ENCODE assay signal across 16 cellular contexts in the genomic region with DNA sequence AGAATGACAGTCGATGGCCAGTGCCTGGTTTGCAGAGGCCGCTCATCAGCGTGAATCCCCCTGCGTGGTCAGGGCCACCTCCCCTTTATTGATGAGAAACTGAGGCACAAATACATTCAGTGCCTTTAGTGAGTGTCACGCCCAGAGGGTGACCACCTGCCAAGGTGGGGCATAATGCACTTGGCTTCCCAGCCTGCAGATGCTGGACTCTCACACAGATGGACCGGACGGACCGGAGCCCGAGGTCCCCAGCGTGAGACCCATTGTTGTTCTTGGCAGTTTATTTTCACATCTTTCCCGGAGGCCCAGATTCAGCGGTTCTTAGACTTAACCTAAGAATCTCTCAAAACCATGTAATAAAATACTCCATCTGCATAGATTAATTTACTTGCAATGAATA.
DNase-seq lines count a peak whose midpoint lies in the region; ATAC-seq, FAIRE-seq and TF ChIP-seq lines count a peak whose summit lies in the region.
"Had no signal": no experiment of that assay in that cellular context is flagged by ENCODE, and none has a peak within 500 bp of the region (broad histone marks: within the 10 kb centered on the region; RNA-seq: fewer than 3 reads in every experiment).

No MANE protein-coding gene starts in this region.

- no peaks in the 10 kb centered on the region for H3K79me1 ChIP-seq in H1 (ENCODE audit: low read depth, low read length)

- no peaks in the 10 kb centered on the region for H4K20me1 ChIP-seq in H1 (replicated peaks in 1 of 2; ENCODE audit: control insufficient read depth in 1 of 2, insufficient read depth in 2 of 2, low read length in 2 of 2)
- H4K20me1 ChIP-seq: BLaER1 had no signal

- H3K4me3 ChIP-seq in H1 (ENCODE audit: extremely low read depth in 1 of 4, insufficient read depth in 2 of 4, low read depth in 3 of 4, low read length in 4 of 4) (no peak overlapping the region), aorta (ENCODE audit: low read length in 2 of 2) (no peak overlapping the region)
- H3K4me3 ChIP-seq: BLaER1, GM23338 had no signal

- no peak for FAIRE-seq in H1 (lab: Jason Lieb, UNC)

- CTCF ChIA-PET in H1 (lab: Charles Lee; ENCODE audit: partially characterized antibody): interaction anchor here (1.2 kb wide), 1 partner anchor 40 kb away, joined by 3 read pairs; no protein-coding TSS in a partner anchor

- H4K8ac ChIP-seq in H1 (ENCODE audit: extremely low read depth, insufficient read depth, low read length): no peak overlapping the region

- no peak overlapping the region for H3K56ac ChIP-seq in H1 (replicated peaks; ENCODE audit: insufficient read length, low read depth, low read length)

- H4K91ac ChIP-seq in H1 (replicated peaks; ENCODE audit: insufficient read length, low read length): no peak overlapping the region

- ATAC-seq in Right ventricle myocardium superior (ENCODE audit: poor library complexity): no peak
- ATAC-seq in left ventricle myocardium superior: no peak
- no peak for ATAC-seq in aorta (ENCODE audit: low FRiP score)
- ATAC-seq: GM23338 had no signal

- peak overlapping the region; percentile 61; the same call in 1 of the 2 replicates for H2BK5ac ChIP-seq in H1 (ENCODE audit: low read depth, low read length)

- H2AK5ac ChIP-seq in H1 (ENCODE audit: low read depth, low read length): no peak overlapping the region

- no peak overlapping the region for H3K4me2 ChIP-seq in H1 (ENCODE audit: insufficient read depth in 1 of 2, low read depth in 2 of 2, low read length in 2 of 2)
- H3K4me2 ChIP-seq: GM23338 had no signal

- H3K23me2 ChIP-seq in H1 (ENCODE audit: low read depth, low read length): no peaks in the 10 kb centered on the region

- no peak for TF ChIP-seq POLR2A in H1 (IDR thresholded peaks at IDR 0.05; ENCODE audit: control extremely low read depth in 1 of 2, low read depth in 2 of 2, low read length in 2 of 2)

- TF ChIP-seq EP300 in H1 (IDR thresholded peaks at IDR 0.05; ENCODE audit: borderline replicate concordance in 1 of 2, low read depth in 2 of 2, low read length in 2 of 2): no peak

- intact Hi-C loops in Right ventricle myocardium superior (cut with DNase I) (no loop called here), left ventricle myocardium superior (cut with micrococcal nuclease) (no loop called here), posterior vena cava (cut with DNase I) (no loop called here), aorta (cut with DNase I) (no loop called here)

- no peak overlapping the region for H3K27ac ChIP-seq in H1 (ENCODE audit: low read depth, low read length)
- no peak overlapping the region for H3K27ac ChIP-seq in aorta (ENCODE audit: low read depth in 1 of 2, low read length in 2 of 2)
- no peak overlapping the region for H3K27ac ChIP-seq in substantia nigra (ENCODE audit: low read depth, low read length, poor library complexity, severe bottlenecking)
- H3K27ac ChIP-seq: HL-60 had no signal

- no peak overlapping the region for H2BK120ac ChIP-seq in H1 (replicated peaks; ENCODE audit: low read depth, low read length)

- H3K9me3 ChIP-seq in H1 (ENCODE audit: insufficient read depth in 2 of 2, low read depth in 1 of 2, low read length in 1 of 2) (peaks cover 3 to 8% of the 10 kb centered on the region in 2 experiments; a peak in 3 of 4 replicates), aorta (ENCODE audit: control insufficient read depth, low read length) (peaks cover 2% of the 10 kb centered on the region)

- no peak overlapping the region for H3K14ac ChIP-seq in H1 (ENCODE audit: insufficient read length)

- H3K79me2 ChIP-seq in H1 (ENCODE audit: control insufficient read depth in 1 of 2, insufficient read depth in 2 of 2, low read length in 2 of 2): no peaks in the 10 kb centered on the region

- no peak overlapping the region for H2BK12ac ChIP-seq in H1 (ENCODE audit: low read depth, low read length)

- 94% methylated on average over 12 of the region's 12 CpGs; no CpG with 5 or more reads in 1 of the 2 experiments for WGBS in H1 (ENCODE audit: extremely low coverage in 1 of 2, insufficient coverage in 1 of 2, insufficient read length in 1 of 2, insufficient replicate concordance in 2 of 2, low coverage in 1 of 2, low lambda C conversion rate in 2 of 2, missing lambda C conversion rate in 1 of 2), 2 experiments
- WGBS in aorta, 2 donors: 66 to 70% methylated on average over 12 of the region's 12 CpGs

- no peak overlapping the region for H2BK15ac ChIP-seq in H1 (ENCODE audit: low read length)

- no peak for TF ChIP-seq CTCF in H1 (IDR thresholded peaks at IDR 0.05; ENCODE audit: control extremely low read depth in 1 of 3, insufficient read depth in 1 of 3, low read depth in 1 of 3, low read length in 3 of 3)

- no peak overlapping the region for H2AFZ ChIP-seq in H1 (ENCODE audit: low read length)
- H2AFZ ChIP-seq: GM23338 had no signal

- peaks cover 0 to 2% (median 0%) of the 10 kb centered on the region in 4 experiments; a peak in 1 of 7 replicates for H3K27me3 ChIP-seq in H1 (replicated peaks in 1 of 4; ENCODE audit: control insufficient read depth in 3 of 4, extremely low read depth in 1 of 4, insufficient read depth in 3 of 4, low read length in 3 of 4)
- no peaks in the 10 kb centered on the region for H3K27me3 ChIP-seq in aorta (ENCODE audit: control insufficient read depth in 1 of 2, insufficient read depth in 2 of 2, low read length in 1 of 2)
- H3K27me3 ChIP-seq: BLaER1 had no signal

- H3K23ac ChIP-seq in H1 (ENCODE audit: insufficient read length): no peak overlapping the region

- no peak overlapping the region for H3K4ac ChIP-seq in H1 (replicated peaks; ENCODE audit: insufficient read length, low read depth, low read length)

- DNase-seq in Right ventricle myocardium superior (peak; percentile 19), left ventricle myocardium superior (no peak), H1 (ENCODE audit: low read depth in 1 of 2, low spot score in 2 of 2) (no peak), posterior vena cava (ENCODE audit: low spot score) (peak; percentile 51), aorta (peak; percentile 31 to 52), substantia nigra (lab: John Stamatoyannopoulos, UW) (no peak)
- DNase-seq in activated CD4-positive, alpha-beta T cell treated with anti-CD3 and anti-CD28 coated beads, Interleukin-2, amount 50 U/mL, for 4 hours: no peak
- DNase-seq: 8988T; Calu3; CD4-positive, alpha-beta memory T cell; DMS79 treated with DMSO at 0.1 percent for 48 hours; GF-D8; H9 had no signal

- no peak overlapping the region for H2BK20ac ChIP-seq in H1 (ENCODE audit: low read length)

- H3K9ac ChIP-seq in H1 (replicated peaks in 1 of 4; ENCODE audit: extremely low read depth in 1 of 4, low read depth in 3 of 4, low read length in 3 of 4): no peak overlapping the region
- H3K9ac ChIP-seq: BLaER1 had no signal

- no peak overlapping the region for H3K18ac ChIP-seq in H1 (ENCODE audit: extremely low read depth, low read length)

- no peak for TF ChIP-seq RAD21 in H1 (IDR thresholded peaks at IDR 0.05 in 1 of 2, conservative IDR thresholded peaks at IDR 0.05 in 1 of 2; ENCODE audit: low read depth in 2 of 2, low read length in 2 of 2)

- POLR2A ChIA-PET in H1 (lab: Charles Lee; ENCODE audit: partially characterized antibody): no interaction called here

- no peak overlapping the region for H4K5ac ChIP-seq in H1 (ENCODE audit: insufficient read length, low read depth, low read length)

- H3K36me3 ChIP-seq in H1 (ENCODE audit: control insufficient read depth in 2 of 4, insufficient read depth in 4 of 4, low read length in 3 of 4): no peaks in the 10 kb centered on the region
- H3K36me3 ChIP-seq in aorta (ENCODE audit: control insufficient read depth in 1 of 2, insufficient read depth in 2 of 2, low read length in 1 of 2): no peaks in the 10 kb centered on the region
- H3K36me3 ChIP-seq: BLaER1 had no signal

- no peaks in the 10 kb centered on the region for H3K4me1 ChIP-seq in H1 (replicated peaks in 1 of 4; ENCODE audit: control insufficient read depth in 3 of 4, insufficient read depth in 4 of 4, low read length in 3 of 4)
- no peaks in the 10 kb centered on the region for H3K4me1 ChIP-seq in aorta (ENCODE audit: control insufficient read depth in 1 of 2, insufficient read depth in 2 of 2, low read length in 2 of 2)

TF ChIP-seq in H1, 55 proteins besides CTCF, POLR2A, EP300 and RAD21 (continues in another document):
- TF ChIP-seq POU5F1 (IDR thresholded peaks at IDR 0.05; ENCODE audit: low read depth, low read length) (no peak), TEAD4 (IDR thresholded peaks at IDR 0.05; ENCODE audit: low read depth, low read length) (no peak), SUZ12 (IDR thresholded peaks at IDR 0.05; ENCODE audit: low read length) (no peak), ASH2L (IDR thresholded peaks at IDR 0.05; ENCODE audit: low read length) (no peak), TAF7 (optimal IDR thresholded peaks at IDR 0.05; ENCODE audit: borderline replicate concordance, low read depth, low read length) (no peak), YY1 (IDR thresholded peaks at IDR 0.05; ENCODE audit: low read depth, low read length) (no peak), PHF8 (conservative IDR thresholded peaks at IDR 0.05; ENCODE audit: low read depth, low read length) (no peak), CHD2 (IDR thresholded peaks at IDR 0.05; ENCODE audit: low read length) (no peak), JUND (IDR thresholded peaks at IDR 0.05; ENCODE audit: low read length) (no peak), SAP30 (IDR thresholded peaks at IDR 0.05; ENCODE audit: insufficient read depth, insufficient replicate concordance, low read length) (no peak), BRCA1 (IDR thresholded peaks at IDR 0.05; ENCODE audit: low read depth, low read length) (no peak), RXRA (IDR thresholded peaks at IDR 0.05; ENCODE audit: insufficient read depth, low read depth, low read length) (no peak), SIRT6 (IDR thresholded peaks at IDR 0.05; ENCODE audit: low read length) (no peak)
- TF ChIP-seq, protein P1, sequence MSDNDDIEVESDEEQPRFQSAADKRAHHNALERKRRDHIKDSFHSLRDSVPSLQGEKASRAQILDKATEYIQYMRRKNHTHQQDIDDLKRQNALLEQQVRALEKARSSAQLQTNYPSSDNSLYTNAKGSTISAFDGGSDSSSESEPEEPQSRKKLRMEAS (IDR thresholded peaks at IDR 0.05): no peak
- TF ChIP-seq, protein P2, sequence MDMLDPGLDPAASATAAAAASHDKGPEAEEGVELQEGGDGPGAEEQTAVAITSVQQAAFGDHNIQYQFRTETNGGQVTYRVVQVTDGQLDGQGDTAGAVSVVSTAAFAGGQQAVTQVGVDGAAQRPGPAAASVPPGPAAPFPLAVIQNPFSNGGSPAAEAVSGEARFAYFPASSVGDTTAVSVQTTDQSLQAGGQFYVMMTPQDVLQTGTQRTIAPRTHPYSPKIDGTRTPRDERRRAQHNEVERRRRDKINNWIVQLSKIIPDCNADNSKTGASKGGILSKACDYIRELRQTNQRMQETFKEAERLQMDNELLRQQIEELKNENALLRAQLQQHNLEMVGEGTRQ (IDR thresholded peaks at IDR 0.05; ENCODE audit: low read length): no peak

Comparison
In these comparisons a context has a peak if more than half of its experiments do, and no peak if none do; other contexts are left out.
1. DNase-seq: peak in Right ventricle myocardium superior (single experiment), posterior vena cava (single experiment) and aorta (2 of 2); none in left ventricle myocardium superior (single experiment), H1 (0 of 2), substantia nigra (0 of 49) and activated CD4-positive, alpha-beta T cell treated with anti-CD3 and anti-CD28 coated beads, Interleukin-2, amount 50 U/mL, for 4 hours (0 of 2).